In genomic region chr1:161045749-161046573, GRCh38 we compare ENCODE assay signal across 1 cellular context.
A peak's percentile ranks its signal among the peaks of the same experiment; 100 is the strongest.
TF ChIP-seq lines count a peak whose summit lies in the region.

TSS of gene USF1 (minus strand) at chr1:161045977. CDS start at chr1:161043275, 2,702 bp downstream.

TF ChIP-seq in K562, 482 proteins besides CTCF, POLR2A, EP300 and RAD21 (continued from another document and continues in another):
- TF ChIP-seq ZBTB40 (IDR thresholded peaks at IDR 0.05) (peak; percentile 98), ZBTB40 (CRISPR knock-in tag; IDR thresholded peaks at IDR 0.05) (no peak), KDM1A (IDR thresholded peaks at IDR 0.05) (no peak), HNRNPUL1 (IDR thresholded peaks at IDR 0.05; ENCODE audit: low read length) (no peak), MAZ (CRISPR knock-in tag; conservative IDR thresholded peaks at IDR 0.05 in 1 of 2, IDR thresholded peaks at IDR 0.05 in 1 of 2) (peak; percentile 51 to 54; a peak in 2 of 4 replicates), BACH1 (tag; IDR thresholded peaks at IDR 0.05) (peak; percentile 83; the same call in 1 of the 2 replicates), DLX4 (CRISPR knock-in tag; IDR thresholded peaks at IDR 0.05) (no peak), PCBP2 (IDR thresholded peaks at IDR 0.05; ENCODE audit: low read depth, low read length, poor library complexity, severe bottlenecking) (no peak), SRSF9 (IDR thresholded peaks at IDR 0.05; ENCODE audit: borderline replicate concordance, low read depth, low read length) (no peak), EP400 (IDR thresholded peaks at IDR 0.05) (peak; percentile 82), CREB3L1 (IDR thresholded peaks at IDR 0.05; ENCODE audit: borderline replicate concordance, low read depth) (no peak; the same call in 1 of the 2 replicates), NCOR1 (IDR thresholded peaks at IDR 0.05) (peak; percentile 81), MAFF (IDR thresholded peaks at IDR 0.05; ENCODE audit: low read length) (no peak), YBX1 (IDR thresholded peaks at IDR 0.05) (no peak), ETS1 (conservative IDR thresholded peaks at IDR 0.05; ENCODE audit: control insufficient read depth, low read depth, low read length) (0 out of 2 replicates have a peak, but pooled peaks have one; percentile 28), ZNF232 (CRISPR knock-in tag; IDR thresholded peaks at IDR 0.05) (no peak), POLR2G (IDR thresholded peaks at IDR 0.05; ENCODE audit: low read depth, low read length) (peak; percentile 78), ZNF212 (CRISPR knock-in tag; IDR thresholded peaks at IDR 0.05) (no peak), SMAD2 (IDR thresholded peaks at IDR 0.05; ENCODE audit: low read depth, low read length) (no peak), HOXB6 (CRISPR knock-in tag; IDR thresholded peaks at IDR 0.05; ENCODE audit: borderline replicate concordance) (no peak), CHD1 (IDR thresholded peaks at IDR 0.05; ENCODE audit: low read length) (no peak), CBX3 (IDR thresholded peaks at IDR 0.05; ENCODE audit: borderline replicate concordance in 1 of 2, low read length in 2 of 2) (peak in 1 of 2 experiments; percentile 87; a peak in 2 of 3 replicates), SP2 (IDR thresholded peaks at IDR 0.05; ENCODE audit: extremely low read depth, low read depth, low read length, poor library complexity, severe bottlenecking) (no peak), SNRNP70 (optimal IDR thresholded peaks at IDR 0.05; ENCODE audit: low read depth, low read length) (no peak), CXXC5 (CRISPR knock-in tag; IDR thresholded peaks at IDR 0.05) (peak; percentile 69), FOXJ2 (tag; IDR thresholded peaks at IDR 0.05) (peak; percentile 59; the same call in 1 of the 2 replicates), SREBF2 (CRISPR knock-in tag; IDR thresholded peaks at IDR 0.05) (no peak), ZEB2 (IDR thresholded peaks at IDR 0.05) (no peak), PHF20 (IDR thresholded peaks at IDR 0.05; ENCODE audit: partially characterized antibody) (peak; percentile 83), CTBP1 (IDR thresholded peaks at IDR 0.05; ENCODE audit: borderline replicate concordance) (peak; percentile 54; the same call in 1 of the 2 replicates), ZFP36 (IDR thresholded peaks at IDR 0.05; ENCODE audit: low read depth, low read length, partially characterized antibody) (no peak), SNIP1 (IDR thresholded peaks at IDR 0.05; ENCODE audit: low read depth) (no peak), LEF1 (IDR thresholded peaks at IDR 0.05) (no peak), SRSF3 (IDR thresholded peaks at IDR 0.05; ENCODE audit: insufficient read depth, low read length) (no peak), PHB2 (IDR thresholded peaks at IDR 0.05; ENCODE audit: low read depth) (no peak), TARDBP (IDR thresholded peaks at IDR 0.05) (no peak), ZNF165 (CRISPR knock-in tag; IDR thresholded peaks at IDR 0.05; ENCODE audit: borderline replicate concordance) (no peak), MGA (IDR thresholded peaks at IDR 0.05) (0 out of 2 replicates have a peak, but pooled peaks have one; percentile 14), ETV5 (CRISPR knock-in tag; IDR thresholded peaks at IDR 0.05; ENCODE audit: low read depth) (peak; percentile 64; the same call in 1 of the 2 replicates)
